15 cellular contexts compared by ENCODE assay signal in the genomic region with DNA sequence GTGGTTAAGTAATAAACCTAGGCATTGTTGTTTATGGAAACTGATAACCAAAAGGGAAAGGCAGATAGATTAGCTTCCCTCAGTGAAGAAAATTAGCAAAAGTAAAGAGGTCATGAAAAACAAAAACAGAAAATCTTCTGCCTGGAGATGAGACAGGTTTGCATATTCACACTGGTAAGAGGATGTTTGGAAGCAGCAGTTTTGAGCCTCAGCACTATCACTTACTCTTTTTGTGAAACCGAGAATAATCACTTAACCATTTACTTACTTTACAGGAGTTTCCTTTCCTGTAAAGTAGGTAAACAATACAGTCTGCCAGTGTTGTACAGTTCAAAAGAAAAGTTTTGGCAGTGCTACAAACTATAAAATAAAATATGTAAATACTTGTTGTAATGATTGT. TPM values are rescaled to one million over a fixed set of nuclear protein-coding genes. Genes with fewer than 3 reads are reported as not detected.
DNase-seq lines count a peak whose midpoint lies in the region; ATAC-seq and TF ChIP-seq lines count a peak whose summit lies in the region.
"Had no signal": no experiment of that assay in that cellular context is flagged by ENCODE, and none has a peak within 500 bp of the region (broad histone marks: within the 10 kb centered on the region; RNA-seq: fewer than 3 reads in every experiment).

No MANE protein-coding gene starts in this region.

- H3K27ac Mint-ChIP-seq in activated CD4-positive, alpha-beta T cell treated with anti-CD3 and anti-CD28 coated beads for 36 hours, result no peak overlapping the region
- H3K27ac Mint-ChIP-seq: stimulated activated effector memory CD8-positive, alpha-beta T cell treated with anti-CD3 and anti-CD28 coated beads, Interleukin-12 subunit alpha, Interleukin-12 subunit beta, amount 100 ng/mL, for 72 hours had no signal

- peaks cover 16% of the 10 kb centered on the region for H3K4me1 ChIP-seq in OCI-LY3 (ENCODE audit: low read length)
- H3K4me1 ChIP-seq: Caco-2 had no signal

- no peaks in the 10 kb centered on the region for H3K36me3 ChIP-seq in OCI-LY3 (replicated peaks; ENCODE audit: low read depth, low read length)

- H3K4me3 ChIP-seq in OCI-LY3 (ENCODE audit: low read length), result no peak overlapping the region

- TF ChIP-seq CTCF in OCI-LY3 (IDR thresholded peaks at IDR 0.05; ENCODE audit: low read depth, low read length), result no peak

- peak overlapping the region; percentile 44 for H3K4me2 ChIP-seq in OCI-LY3 (ENCODE audit: low read length)

- no peaks in the 10 kb centered on the region for H3K9me3 ChIP-seq in OCI-LY3 (ENCODE audit: insufficient read depth, low read length)
- H3K9me3 ChIP-seq: Caco-2 had no signal

- intact Hi-C loops in activated CD4-positive, alpha-beta T cell treated with anti-CD3 and anti-CD28 coated beads for 36 hours (cut with DNase I, micrococcal nuclease), result no loop called here

- H3K9ac ChIP-seq in OCI-LY3 (ENCODE audit: low read length), result no peak overlapping the region

- no peak overlapping the region for H3K4me3 Mint-ChIP-seq in activated CD4-positive, alpha-beta T cell treated with anti-CD3 and anti-CD28 coated beads for 36 hours
- H3K4me3 Mint-ChIP-seq: stimulated activated effector memory CD8-positive, alpha-beta T cell treated with anti-CD3 and anti-CD28 coated beads, Interleukin-12 subunit alpha, Interleukin-12 subunit beta, amount 100 ng/mL, for 72 hours had no signal

- no peak overlapping the region for H2AFZ ChIP-seq in OCI-LY3 (ENCODE audit: low read depth, low read length)

- H4K20me1 ChIP-seq in OCI-LY3 (ENCODE audit: insufficient read depth, low read length), result no peaks in the 10 kb centered on the region

- H3K36me3 Mint-ChIP-seq in activated CD4-positive, alpha-beta T cell treated with anti-CD3 and anti-CD28 coated beads for 36 hours (ENCODE audit: low read depth), result no peaks in the 10 kb centered on the region
- H3K36me3 Mint-ChIP-seq: stimulated activated effector memory CD8-positive, alpha-beta T cell treated with anti-CD3 and anti-CD28 coated beads, Interleukin-12 subunit alpha, Interleukin-12 subunit beta, amount 100 ng/mL, for 72 hours had no signal

- no peaks in the 10 kb centered on the region for H3K79me2 ChIP-seq in OCI-LY3 (ENCODE audit: low read length)

- POLR2A ChIA-PET in activated CD4-positive, alpha-beta T cell treated with anti-CD3 and anti-CD28 coated beads for 36 hours (lab: Charles Lee), result no interaction called here

- H3K4me1 Mint-ChIP-seq in activated CD4-positive, alpha-beta T cell treated with anti-CD3 and anti-CD28 coated beads for 36 hours, result peaks cover 9% of the 10 kb centered on the region

- DNase-seq in SW480 (ENCODE audit: low spot score) (no peak), middle frontal gyrus (ENCODE audit: extremely low spot score, low spot score) (no peak), pons (ENCODE audit: low spot score) (no peak)
- DNase-seq in activated CD4-positive, alpha-beta T cell treated with anti-CD3 and anti-CD28 coated beads for 36 hours, result no peak
- DNase-seq: activated CD4-positive, CD25-positive, alpha-beta regulatory T cell treated with anti-CD3 and anti-CD28 coated beads, Interleukin-2, amount 50 U/mL, for 72 hours; activated naive CD4-positive, alpha-beta T cell treated with Interleukin-2 at 50 U/mL for 16 hours; Caco-2; islet precursor cell; NCI-H2081 had no signal

- H3K9me3 Mint-ChIP-seq in activated CD4-positive, alpha-beta T cell treated with anti-CD3 and anti-CD28 coated beads for 36 hours (ENCODE audit: low read depth), result peaks cover 7% of the 10 kb centered on the region

- H3K27me3 ChIP-seq in OCI-LY3 (ENCODE audit: low read depth, low read length), result no peaks in the 10 kb centered on the region

- peak overlapping the region; percentile 23; the same call in 1 of the 2 replicates for H3K27ac ChIP-seq in OCI-LY3 (ENCODE audit: low read length)

- CTCF ChIA-PET in activated CD4-positive, alpha-beta T cell treated with anti-CD3 and anti-CD28 coated beads for 36 hours (lab: Charles Lee), result no interaction called here

- peak; percentile 99 for ATAC-seq in GM18873 (IDR thresholded peaks at IDR 0.05; ENCODE audit: low FRiP score, unreplicated experiment)
- peak; percentile 100 for ATAC-seq in GM21515 (IDR thresholded peaks at IDR 0.05; ENCODE audit: unreplicated experiment)
- peak; percentile 73 for ATAC-seq in HG03045 (IDR thresholded peaks at IDR 0.05; ENCODE audit: unreplicated experiment)
- no peak for ATAC-seq in activated CD4-positive, alpha-beta T cell treated with anti-CD3 and anti-CD28 coated beads for 36 hours
- ATAC-seq: HepG2; stimulated activated effector memory CD8-positive, alpha-beta T cell treated with anti-CD3 and anti-CD28 coated beads, Interleukin-12 subunit alpha, Interleukin-12 subunit beta, amount 100 ng/mL, for 72 hours had no signal

- no peaks in the 10 kb centered on the region for H3K27me3 Mint-ChIP-seq in activated CD4-positive, alpha-beta T cell treated with anti-CD3 and anti-CD28 coated beads for 36 hours

RNA-seq across cellular contexts. Expression of gene EMB, which starts 35.5 kb away (rescaled TPM):
- 10 to 100 TPM; 37.4 to 53.0 TPM for total RNA-seq in activated CD4-positive, alpha-beta T cell treated with anti-CD3 and anti-CD28 coated beads for 36 hours
- total RNA-seq: HepG2 had no signal
